ENCODE assay signal across 17 cellular contexts in the genomic region with DNA sequence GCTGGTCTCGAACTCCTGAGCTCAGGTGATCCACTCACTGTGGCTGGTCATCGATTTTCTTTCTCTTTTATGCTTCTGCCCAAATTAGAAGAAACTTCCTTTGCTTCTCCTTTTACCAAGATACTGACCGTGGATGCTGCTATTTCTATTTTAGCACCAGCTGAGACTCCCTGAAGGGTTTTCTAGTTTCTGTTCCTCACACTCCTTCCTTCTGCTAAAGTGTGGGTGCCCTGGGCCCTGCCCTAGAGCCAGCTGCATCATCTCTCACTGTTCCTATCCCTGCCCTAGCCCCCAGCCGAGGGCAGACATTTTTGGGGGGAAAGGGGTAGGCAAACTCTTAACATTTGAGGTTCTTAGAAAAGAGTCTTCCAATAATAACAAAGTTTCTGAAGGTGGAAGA. TPM values are rescaled to one million over a fixed set of nuclear protein-coding genes. Genes with fewer than 3 reads are reported as not detected.
DNase-seq lines count a peak whose midpoint lies in the region; TF ChIP-seq lines count a peak whose summit lies in the region.
"Had no signal": no experiment of that assay in that cellular context is flagged by ENCODE, and none has a peak within 500 bp of the region (broad histone marks: within the 10 kb centered on the region; RNA-seq: fewer than 3 reads in every experiment).

No MANE protein-coding gene starts in this region.

- peaks cover 54% of the 10 kb centered on the region for H3K27me3 Mint-ChIP-seq in activated naive CD8-positive, alpha-beta T cell treated with anti-CD3 and anti-CD28 coated beads for 36 hours

- no peak overlapping the region for H3K4me3 Mint-ChIP-seq in activated naive CD8-positive, alpha-beta T cell treated with anti-CD3 and anti-CD28 coated beads for 36 hours

- H3K4me3 ChIP-seq in foreskin fibroblast (ENCODE audit: low read depth in 1 of 2, low read length in 2 of 2): no peak overlapping the region
- H3K4me3 ChIP-seq: GM12878, Peyer's patch had no signal

- DNase-seq in SKM-1 treated with dmso at 0.1 percent for 144 hours (lab: John Stamatoyannopoulos, UW; ENCODE audit: unreplicated experiment) (peak; percentile 29), SKM-1 (lab: John Stamatoyannopoulos, UW; ENCODE audit: unreplicated experiment) (no peak), NOMO-1 treated with DMSO at 0.1 percent for 48 hours (lab: John Stamatoyannopoulos, UW; ENCODE audit: unreplicated experiment) (peak; percentile 56), medulla oblongata (ENCODE audit: extremely low spot score) (peak; percentile 65), DMS79 (lab: John Stamatoyannopoulos, UW) (no peak), NCI-H2227 treated with DMSO at 0.1 percent for 48 hours (lab: John Stamatoyannopoulos, UW) (no peak), foreskin fibroblast (no peak)
- DNase-seq in activated naive CD8-positive, alpha-beta T cell treated with anti-CD3 and anti-CD28 coated beads for 36 hours: no peak
- DNase-seq: 8988T, GDM1, GOT3, KG1, NCI-H187, NCI-H446 treated with DMSO at 0.1 percent for 48 hours, Peyer's patch, Right ventricle myocardium superior had no signal

- no peaks in the 10 kb centered on the region for H3K9me3 Mint-ChIP-seq in activated naive CD8-positive, alpha-beta T cell treated with anti-CD3 and anti-CD28 coated beads for 36 hours

- H3K4me1 Mint-ChIP-seq in activated naive CD8-positive, alpha-beta T cell treated with anti-CD3 and anti-CD28 coated beads for 36 hours: no peaks in the 10 kb centered on the region

- no peaks in the 10 kb centered on the region for H3K36me3 Mint-ChIP-seq in activated naive CD8-positive, alpha-beta T cell treated with anti-CD3 and anti-CD28 coated beads for 36 hours

- H3K27ac Mint-ChIP-seq in activated naive CD8-positive, alpha-beta T cell treated with anti-CD3 and anti-CD28 coated beads for 36 hours: no peak overlapping the region

- no peak for TF ChIP-seq CTCF in foreskin fibroblast (IDR thresholded peaks at IDR 0.05; ENCODE audit: low read depth, low read length)

RNA-seq across cellular contexts. Expression of gene SMOC2, which starts 6.3 kb away (rescaled TPM):
- not detected for total RNA-seq in activated naive CD8-positive, alpha-beta T cell treated with anti-CD3 and anti-CD28 coated beads for 36 hours

Comparison
In these comparisons a context has a peak if more than half of its experiments do, and no peak if none do; other contexts are left out.
1. DNase-seq: peak in SKM-1 treated with dmso at 0.1 percent for 144 hours (single experiment), NOMO-1 treated with DMSO at 0.1 percent for 48 hours (single experiment) and medulla oblongata (single experiment); none in SKM-1 (single experiment), DMS79 (single experiment), activated naive CD8-positive, alpha-beta T cell treated with anti-CD3 and anti-CD28 coated beads for 36 hours (single experiment), NCI-H2227 treated with DMSO at 0.1 percent for 48 hours (single experiment) and foreskin fibroblast (0 of 2).